ENCODE assay signal across 1 cellular context in genomic region chr20:3406481-3407425, GRCh38.
A peak's percentile ranks its signal among the peaks of the same experiment; 100 is the strongest.
TF ChIP-seq lines count a peak whose summit lies in the region.

No MANE protein-coding gene starts in this region.

TF ChIP-seq in HepG2, 621 proteins besides CTCF, POLR2A, EP300 and RAD21 (continued from another document and continues in another):
- TF ChIP-seq SNAPC4 (CRISPR knock-in tag; IDR thresholded peaks at IDR 0.05) (peak; percentile 86; the same call in 1 of the 2 replicates), GZF1 (CRISPR knock-in tag; IDR thresholded peaks at IDR 0.05) (0 out of 2 replicates have a peak, but pooled peaks have one; percentile 20), ATF6 (CRISPR knock-in tag; conservative IDR thresholded peaks at IDR 0.05) (0 out of 2 replicates have a peak, but pooled peaks have one; percentile 4), HNF1B (CRISPR knock-in tag; IDR thresholded peaks at IDR 0.05) (peak; percentile 31; the same call in 1 of the 2 replicates), ZNF124 (CRISPR knock-in tag; IDR thresholded peaks at IDR 0.05) (0 out of 2 replicates have a peak, but pooled peaks have one; percentile 34), IRF9 (CRISPR knock-in tag; IDR thresholded peaks at IDR 0.05; ENCODE audit: borderline replicate concordance) (0 out of 2 replicates have a peak, but pooled peaks have one; percentile 71), HES4 (CRISPR knock-in tag; IDR thresholded peaks at IDR 0.05; ENCODE audit: borderline replicate concordance) (peak; percentile 40; the same call in 1 of the 2 replicates), NFKB2 (CRISPR knock-in tag; IDR thresholded peaks at IDR 0.05; ENCODE audit: borderline replicate concordance) (peak; percentile 26; the same call in 1 of the 2 replicates), SNAI1 (CRISPR knock-in tag; IDR thresholded peaks at IDR 0.05; ENCODE audit: borderline replicate concordance) (peak; percentile 81; the same call in 1 of the 2 replicates), ZNF441 (CRISPR knock-in tag; IDR thresholded peaks at IDR 0.05; ENCODE audit: borderline replicate concordance) (peak; percentile 37), JUNB (CRISPR knock-in tag; IDR thresholded peaks at IDR 0.05; ENCODE audit: borderline replicate concordance) (no peak), NR2F2 (IDR thresholded peaks at IDR 0.05; ENCODE audit: borderline replicate concordance, low read depth) (no peak), PATZ1 (CRISPR knock-in tag; IDR thresholded peaks at IDR 0.05) (peak; percentile 42), BRCA1 (CRISPR knock-in tag; IDR thresholded peaks at IDR 0.05) (peak; percentile 62; the same call in 1 of the 2 replicates), ZNF879 (CRISPR knock-in tag; IDR thresholded peaks at IDR 0.05) (0 out of 2 replicates have a peak, but pooled peaks have one; percentile 1), ARNT (IDR thresholded peaks at IDR 0.05) (no peak), ZFP37 (CRISPR knock-in tag; IDR thresholded peaks at IDR 0.05; ENCODE audit: borderline replicate concordance) (0 out of 2 replicates have a peak, but pooled peaks have one; percentile 80), ZNF792 (CRISPR knock-in tag; IDR thresholded peaks at IDR 0.05) (0 out of 2 replicates have a peak, but pooled peaks have one; percentile 14), ZNF878 (CRISPR knock-in tag; IDR thresholded peaks at IDR 0.05) (0 out of 2 replicates have a peak, but pooled peaks have one; percentile 55), ZGPAT (CRISPR knock-in tag; IDR thresholded peaks at IDR 0.05) (0 out of 2 replicates have a peak, but pooled peaks have one; percentile 7), ZBTB10 (CRISPR knock-in tag; IDR thresholded peaks at IDR 0.05; ENCODE audit: borderline replicate concordance) (peak; percentile 64; the same call in 1 of the 2 replicates), JUN (CRISPR knock-in tag; IDR thresholded peaks at IDR 0.05) (no peak), ZNF644 (CRISPR knock-in tag; IDR thresholded peaks at IDR 0.05; ENCODE audit: low read depth) (no peak), CHD2 (IDR thresholded peaks at IDR 0.05; ENCODE audit: low read depth, low read length) (0 out of 2 replicates have a peak, but pooled peaks have one; percentile 13), ZNF3 (CRISPR knock-in tag; IDR thresholded peaks at IDR 0.05) (0 out of 2 replicates have a peak, but pooled peaks have one; percentile 26), ZNF430 (CRISPR knock-in tag; IDR thresholded peaks at IDR 0.05) (peak; percentile 37), ZNF350 (CRISPR knock-in tag; IDR thresholded peaks at IDR 0.05; ENCODE audit: borderline replicate concordance, low read depth) (peak; percentile 40; the same call in 1 of the 2 replicates), MYNN (CRISPR knock-in tag; IDR thresholded peaks at IDR 0.05; ENCODE audit: low read depth) (0 out of 2 replicates have a peak, but pooled peaks have one; percentile 39), E2F1 (CRISPR knock-in tag; IDR thresholded peaks at IDR 0.05) (peak; percentile 66; the same call in 1 of the 2 replicates), LCORL (IDR thresholded peaks at IDR 0.05) (no peak), LCORL (CRISPR knock-in tag; IDR thresholded peaks at IDR 0.05) (peak; percentile 29; the same call in 1 of the 2 replicates)
